8 cellular contexts compared by ENCODE assay signal in the genomic region with DNA sequence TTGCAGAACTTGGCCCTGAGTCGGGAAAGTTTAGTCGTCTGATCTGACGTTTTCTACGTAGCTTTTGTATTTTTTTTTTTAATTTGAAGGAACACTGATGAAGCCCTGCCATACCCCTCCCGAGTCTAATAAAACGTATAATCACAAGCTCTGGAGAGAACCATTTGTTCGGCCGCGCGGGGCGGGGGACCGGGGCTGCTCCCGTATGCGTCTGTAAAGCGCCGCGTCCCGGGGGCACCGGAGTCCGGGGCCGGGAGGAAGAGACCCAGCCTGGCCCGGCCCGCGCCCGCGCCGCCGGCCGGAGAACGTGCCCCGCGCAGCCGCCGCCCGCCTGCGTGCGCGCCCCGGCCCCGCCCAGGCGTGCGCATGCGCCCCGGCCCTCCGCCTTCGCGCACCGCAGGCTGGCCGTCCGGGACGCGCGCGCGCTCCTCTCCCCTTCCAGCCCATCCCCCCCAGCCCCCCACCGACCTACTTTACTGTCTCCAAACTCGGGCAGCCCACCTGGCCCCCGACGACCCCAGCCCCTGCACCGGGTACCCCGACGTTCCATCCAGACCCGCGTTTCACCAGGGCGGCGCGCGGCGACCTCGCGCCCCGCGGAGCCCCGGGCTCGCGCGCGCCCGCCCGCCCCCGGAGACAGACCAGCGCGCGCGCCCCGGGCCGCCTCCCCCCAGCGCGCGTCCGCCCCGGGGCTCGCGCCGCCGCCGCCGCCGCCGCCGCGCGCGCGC. TPM values are rescaled to one million over a fixed set of nuclear protein-coding genes. Genes with fewer than 3 reads are reported as not detected.
DNase-seq lines count a peak whose midpoint lies in the region; ATAC-seq and TF ChIP-seq lines count a peak whose summit lies in the region.

No MANE protein-coding gene starts in this region.

- H3K4me1 Mint-ChIP-seq in chondrocyte (ENCODE audit: low read depth) = peaks cover 8% of the 10 kb centered on the region

- H3K9me3 Mint-ChIP-seq in chondrocyte (ENCODE audit: low read depth) = no peaks in the 10 kb centered on the region

- in situ Hi-C loops in GM13977 (cut with MboI; ENCODE audit: low pct_unique_long_range_greater_than_20kb, low sequenced_read_pairs, unreplicated experiment) = no loop called here

- peak overlapping the region; percentile 96 for H3K4me3 Mint-ChIP-seq in chondrocyte (ENCODE audit: unreplicated experiment)

- H3K36me3 Mint-ChIP-seq in chondrocyte (ENCODE audit: low read depth) = peaks cover 11% of the 10 kb centered on the region

- peak; percentile 98 for DNase-seq in GM13977 (ENCODE audit: low spot score)
- peak; percentile 34 for DNase-seq in NCI-H2196 treated with DMSO at 0.1 percent for 48 hours (lab: John Stamatoyannopoulos, UW; ENCODE audit: unreplicated experiment)
- DNase-seq in activated CD4-positive, alpha-beta T cell treated with anti-CD3 and anti-CD28 coated beads for 1 hour = peak; percentile 64
- DNase-seq in chondrocyte (ENCODE audit: low spot score) = peak; percentile 91
- DNase-seq in kidney tubule cell (ENCODE audit: low spot score) = peak; percentile 83
- peak; percentile 27 to 67 (median 52) for DNase-seq in stimulated activated CD4-positive, alpha-beta T cell treated with anti-CD3 and anti-CD28 coated beads, Interleukin-1b, Interleukin-23, amount 100 ng/mL, for 24 hours (ENCODE audit: low read depth in 4 of 4, low spot score in 1 of 4)
- DNase-seq in OCI-M2 (lab: John Stamatoyannopoulos, UW; ENCODE audit: unreplicated experiment) = no peak

- no peaks in the 10 kb centered on the region for H3K27me3 Mint-ChIP-seq in chondrocyte (ENCODE audit: low read depth)

- TF ChIP-seq CTCF in GM13977 (IDR thresholded peaks at IDR 0.05; ENCODE audit: extremely low read depth, insufficient read depth, missing control alignments) (no peak), chondrocyte (IDR thresholded peaks at IDR 0.05) (no peak)

- peak overlapping the region; percentile 91 for H3K27ac Mint-ChIP-seq in chondrocyte (ENCODE audit: unreplicated experiment)

- peak; percentile 39 for ATAC-seq in HG02870 (IDR thresholded peaks at IDR 0.05; ENCODE audit: unreplicated experiment)

RNA-seq across cellular contexts. Expression of a gene that starts 0.8 kb away (rescaled TPM):
- total RNA-seq in chondrocyte = 86.1 to 101 TPM (median 86.3 TPM) in 3 replicates

RNA-seq across cellular contexts. Expression of a gene that starts 14.3 kb away (rescaled TPM):
- total RNA-seq in chondrocyte = not detected in 3 replicates

RNA-seq across cellular contexts. Expression of a gene that starts 19.2 kb away (rescaled TPM):
- 0.24 to 0.99 TPM (median 0.64 TPM) in 3 replicates for total RNA-seq in chondrocyte

RNA-seq across cellular contexts. Expression of a gene that starts 24.0 kb away (rescaled TPM):
- total RNA-seq in chondrocyte = not detected in 3 replicates

RNA-seq across cellular contexts. Expression of a gene that starts 39.4 kb away (rescaled TPM):
- total RNA-seq in chondrocyte = not detected in 3 replicates
